Comparison of ENCODE assay signal across 27 cellular contexts in the genomic region with DNA sequence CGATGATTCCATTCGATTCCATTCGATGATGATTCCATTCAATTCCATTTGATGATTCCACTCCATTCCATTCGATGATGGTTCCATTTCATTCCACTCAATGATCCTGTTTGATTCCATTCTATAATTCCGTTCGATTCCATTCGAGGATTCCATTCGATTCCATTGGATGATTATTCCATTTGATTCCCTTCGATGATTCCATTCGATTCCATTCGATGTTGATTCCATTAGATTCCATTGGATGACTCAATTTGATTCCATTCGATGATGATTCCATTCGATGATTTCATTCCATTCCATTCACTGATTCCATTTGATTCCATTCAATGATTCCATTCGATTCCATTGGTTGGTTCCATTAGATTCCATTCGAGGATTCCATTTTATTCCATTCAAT.
DNase-seq lines count a peak whose midpoint lies in the region; ATAC-seq, FAIRE-seq and TF ChIP-seq lines count a peak whose summit lies in the region.
"Had no signal": no experiment of that assay in that cellular context is flagged by ENCODE, and none has a peak within 500 bp of the region (broad histone marks: within the 10 kb centered on the region; RNA-seq: fewer than 3 reads in every experiment).

No MANE protein-coding gene starts in this region.

- H3K9me1 ChIP-seq in IMR-90 (ENCODE audit: insufficient read depth, low read length): no peaks in the 10 kb centered on the region

- H3K27ac ChIP-seq in IMR-90 (ENCODE audit: insufficient read depth, low read length): no peak overlapping the region
- H3K27ac ChIP-seq in H1 (ENCODE audit: low read depth, low read length): no peak overlapping the region
- H3K27ac ChIP-seq: 22Rv1, BLaER1 had no signal

- H3K14ac ChIP-seq in IMR-90 (replicated peaks; ENCODE audit: low read depth, low read length) (no peak overlapping the region), H1 (ENCODE audit: insufficient read length) (no peak overlapping the region)

- H3K4me2 ChIP-seq in IMR-90 (ENCODE audit: low read depth, low read length) (no peak overlapping the region), H1 (ENCODE audit: insufficient read depth in 1 of 2, low read depth in 2 of 2, low read length in 2 of 2) (no peak overlapping the region)
- H3K4me2 ChIP-seq: BLaER1 had no signal

- H3K4me3 ChIP-seq in IMR-90 (ENCODE audit: insufficient read depth, low read depth, low read length) (no peak overlapping the region), H1 (ENCODE audit: extremely low read depth in 1 of 4, insufficient read depth in 2 of 4, low read depth in 3 of 4, low read length in 4 of 4) (no peak overlapping the region)
- H3K4me3 ChIP-seq: BLaER1, GM12878 had no signal

- FAIRE-seq in H1 (lab: Jason Lieb, UNC): no peak
- FAIRE-seq: A204.1, GM12878, GM12892, GM18507, GM19239 had no signal

- H2BK20ac ChIP-seq in IMR-90 (ENCODE audit: low read depth, low read length) (no peak overlapping the region), H1 (ENCODE audit: low read length) (no peak overlapping the region)

- H3K79me2 ChIP-seq in H1 (ENCODE audit: control insufficient read depth in 1 of 2, insufficient read depth in 2 of 2, low read length in 2 of 2): no peaks in the 10 kb centered on the region

- no peak for TF ChIP-seq RAD21 in IMR-90 (IDR thresholded peaks at IDR 0.05; ENCODE audit: low read length)
- no peak for TF ChIP-seq RAD21 in H1 (IDR thresholded peaks at IDR 0.05 in 1 of 2, conservative IDR thresholded peaks at IDR 0.05 in 1 of 2; ENCODE audit: low read depth in 2 of 2, low read length in 2 of 2)

- no peak for ATAC-seq in IMR-90 (ENCODE audit: low read depth)
- ATAC-seq: GM12878 had no signal

- no peak for TF ChIP-seq EP300 in H1 (IDR thresholded peaks at IDR 0.05; ENCODE audit: borderline replicate concordance in 1 of 2, low read depth in 2 of 2, low read length in 2 of 2)

- H3K4me1 ChIP-seq in IMR-90 (ENCODE audit: control insufficient read depth, insufficient read depth, low read length) (no peaks in the 10 kb centered on the region), H1 (replicated peaks in 1 of 4; ENCODE audit: control insufficient read depth in 3 of 4, insufficient read depth in 4 of 4, low read length in 3 of 4) (no peaks in the 10 kb centered on the region)
- H3K4me1 ChIP-seq: BE2C, BLaER1 had no signal

- H3K9me3 ChIP-seq in IMR-90 (ENCODE audit: control insufficient read depth, insufficient read depth, low read length) (peaks cover 48% of the 10 kb centered on the region), H1 (ENCODE audit: insufficient read depth in 2 of 2, low read depth in 1 of 2, low read length in 1 of 2) (peaks cover 25 to 85% of the 10 kb centered on the region in 2 experiments)

- H3K79me1 ChIP-seq in IMR-90 (ENCODE audit: low read depth in 1 of 2, low read length in 2 of 2) (no peaks in the 10 kb centered on the region), H1 (ENCODE audit: low read depth, low read length) (no peaks in the 10 kb centered on the region)

- no peak overlapping the region for H3K9ac ChIP-seq in IMR-90 (ENCODE audit: low read depth, low read length)
- H3K9ac ChIP-seq in H1 (replicated peaks in 1 of 4; ENCODE audit: extremely low read depth in 1 of 4, low read depth in 3 of 4, low read length in 3 of 4): no peak overlapping the region
- H3K9ac ChIP-seq: BLaER1 had no signal

- H3K56ac ChIP-seq in IMR-90 (ENCODE audit: extremely low read depth, insufficient read depth, low read length) (no peak overlapping the region), H1 (replicated peaks; ENCODE audit: insufficient read length, low read depth, low read length) (peak overlapping the region; percentile 83)

- no peak overlapping the region for H4K91ac ChIP-seq in IMR-90 (ENCODE audit: insufficient read depth, low read depth, low read length)
- no peak overlapping the region for H4K91ac ChIP-seq in H1 (replicated peaks; ENCODE audit: insufficient read length, low read length)

- H2BK15ac ChIP-seq in IMR-90 (ENCODE audit: low read depth, low read length) (no peak overlapping the region), H1 (ENCODE audit: low read length) (no peak overlapping the region)

- no peak overlapping the region for H2AK5ac ChIP-seq in IMR-90 (ENCODE audit: low read depth, low read length)
- no peak overlapping the region for H2AK5ac ChIP-seq in H1 (ENCODE audit: low read depth, low read length)

- 67% methylated on average over 15 of the region's 15 CpGs; no CpG with 5 or more reads in 1 of the 2 experiments for WGBS in IMR-90 (ENCODE audit: extremely low coverage in 2 of 2, insufficient read length in 1 of 2), 2 experiments
- 91% methylated on average over 15 of the region's 15 CpGs; no CpG with 5 or more reads in 1 of the 2 experiments for WGBS in H1 (ENCODE audit: extremely low coverage in 1 of 2, insufficient coverage in 1 of 2, insufficient read length in 1 of 2, insufficient replicate concordance in 2 of 2, low coverage in 1 of 2, low lambda C conversion rate in 2 of 2, missing lambda C conversion rate in 1 of 2), 2 experiments

- no peak for DNase-seq in IMR-90
- no peak for DNase-seq in H1 (ENCODE audit: low read depth in 1 of 2, low spot score in 2 of 2)
- no peak for DNase-seq in progenitor cell of endocrine pancreas (ENCODE audit: low spot score, unreplicated experiment)
- DNase-seq in NCI-H146 treated with DMSO at 0.1 percent for 48 hours (lab: John Stamatoyannopoulos, UW; ENCODE audit: unreplicated experiment): no peak
- DNase-seq in A172 (ENCODE audit: low spot score): no peak
- DNase-seq: ACHN; BE2C; C1 segment of cervical spinal cord; CD4-positive, alpha-beta memory T cell; CD4-positive, CD25-positive, alpha-beta regulatory T cell; CD8-positive, alpha-beta memory T cell; COR-L47; DMS 273 treated with DMSO at 0.1 percent for 48 hours; DMS153; DMS53; DMS79; DND-41; EL; GDM1 had no signal

- peak overlapping the region; percentile 2 for H3K27ac Mint-ChIP-seq in progenitor cell of endocrine pancreas
- H3K27ac Mint-ChIP-seq: CD14-positive monocyte; CD4-positive, alpha-beta memory T cell; CD8-positive, alpha-beta memory T cell had no signal

- dilution Hi-C loops in IMR-90 (cut with HindIII; ENCODE audit: low sequenced_read_pairs, unreplicated experiment): no loop called here

- TF ChIP-seq CTCF in IMR-90 (conservative IDR thresholded peaks at IDR 0.05; ENCODE audit: low read depth, low read length): no peak
- TF ChIP-seq CTCF in H1 (IDR thresholded peaks at IDR 0.05; ENCODE audit: control extremely low read depth in 1 of 3, insufficient read depth in 1 of 3, low read depth in 1 of 3, low read length in 3 of 3): no peak
- TF ChIP-seq CTCF in progenitor cell of endocrine pancreas (IDR thresholded peaks at IDR 0.05; ENCODE audit: unreplicated experiment): no peak

- H2AK9ac ChIP-seq in IMR-90 (replicated peaks; ENCODE audit: low read depth, low read length, poor library complexity): no peak overlapping the region

- H2BK12ac ChIP-seq in H1 (ENCODE audit: low read depth, low read length): no peak overlapping the region

- intact Hi-C loops in IMR-90 (cut with micrococcal nuclease): no loop called here

- no peaks in the 10 kb centered on the region for H3K36me3 ChIP-seq in IMR-90 (ENCODE audit: control insufficient read depth, insufficient read depth, low read length)
- no peaks in the 10 kb centered on the region for H3K36me3 ChIP-seq in H1 (ENCODE audit: control insufficient read depth in 2 of 4, insufficient read depth in 4 of 4, low read length in 3 of 4)
- H3K36me3 ChIP-seq: BE2C, BLaER1 had no signal

- H4K8ac ChIP-seq in IMR-90 (ENCODE audit: low read depth in 2 of 2, low read length in 2 of 2): no peak overlapping the region
- H4K8ac ChIP-seq in H1 (ENCODE audit: extremely low read depth, insufficient read depth, low read length): no peak overlapping the region

- H2AFZ ChIP-seq in IMR-90 (replicated peaks; ENCODE audit: low read length, poor library complexity): no peak overlapping the region
- no peak overlapping the region for H2AFZ ChIP-seq in H1 (ENCODE audit: low read length)

- H3K4ac ChIP-seq in IMR-90 (ENCODE audit: low read depth, low read length) (no peak overlapping the region), H1 (replicated peaks; ENCODE audit: insufficient read length, low read depth, low read length) (no peak overlapping the region)

- H3K9me3 Mint-ChIP-seq in progenitor cell of endocrine pancreas (ENCODE audit: low read depth): peaks cover 95% of the 10 kb centered on the region

- H3K18ac ChIP-seq in IMR-90 (ENCODE audit: low read depth, low read length) (no peak overlapping the region), H1 (ENCODE audit: extremely low read depth, low read length) (no peak overlapping the region)

- H3K36me3 Mint-ChIP-seq in progenitor cell of endocrine pancreas (ENCODE audit: insufficient read depth): peaks cover 71% of the 10 kb centered on the region
- H3K36me3 Mint-ChIP-seq: CD14-positive monocyte had no signal

- peak overlapping the region; percentile 29 for H2BK5ac ChIP-seq in IMR-90 (ENCODE audit: low read depth, low read length, poor library complexity, severe bottlenecking)
- no peak overlapping the region for H2BK5ac ChIP-seq in H1 (ENCODE audit: low read depth, low read length)

- POLR2A ChIA-PET in IMR-90 (lab: Charles Lee; ENCODE audit: unreplicated experiment): no interaction called here
- POLR2A ChIA-PET in H1 (lab: Charles Lee; ENCODE audit: partially characterized antibody): no interaction called here

- H3K4me3 Mint-ChIP-seq in progenitor cell of endocrine pancreas (ENCODE audit: low read depth): no peak overlapping the region
- H3K4me3 Mint-ChIP-seq: CD14-positive monocyte; CD4-positive, alpha-beta memory T cell; CD4-positive, CD25-positive, alpha-beta regulatory T cell; CD8-positive, alpha-beta memory T cell had no signal

- no peaks in the 10 kb centered on the region for H4K20me1 ChIP-seq in IMR-90 (ENCODE audit: insufficient read depth, low read length)
- H4K20me1 ChIP-seq in H1 (replicated peaks in 1 of 2; ENCODE audit: control insufficient read depth in 1 of 2, insufficient read depth in 2 of 2, low read length in 2 of 2): no peaks in the 10 kb centered on the region
- H4K20me1 ChIP-seq: BLaER1 had no signal

- H3K4me1 Mint-ChIP-seq in progenitor cell of endocrine pancreas (ENCODE audit: low read depth): no peaks in the 10 kb centered on the region
- H3K4me1 Mint-ChIP-seq: CD14-positive monocyte; CD4-positive, CD25-positive, alpha-beta regulatory T cell; CD8-positive, alpha-beta memory T cell had no signal

- CTCF ChIA-PET in IMR-90 (lab: Yijun Ruan, JAX) (no interaction called here), H1 (lab: Charles Lee; ENCODE audit: partially characterized antibody) (no interaction called here)

- no TSS peak for BruUV-seq in IMR-90 (replicated peaks; lab: Mats Ljungman, UMichigan)

- H3K23ac ChIP-seq in IMR-90 (ENCODE audit: low read depth, low read length) (no peak overlapping the region), H1 (ENCODE audit: insufficient read length) (no peak overlapping the region)

- no peaks in the 10 kb centered on the region for H3K27me3 Mint-ChIP-seq in progenitor cell of endocrine pancreas
- H3K27me3 Mint-ChIP-seq: CD4-positive, alpha-beta memory T cell; CD4-positive, CD25-positive, alpha-beta regulatory T cell; CD8-positive, alpha-beta memory T cell had no signal

- in situ Hi-C loops in IMR-90 (cut with MboI; ENCODE audit: low sequenced_read_pairs): no loop called here

- TF ChIP-seq POLR2A in IMR-90 (IDR thresholded peaks at IDR 0.05; ENCODE audit: low read depth, low read length) (no peak), H1 (IDR thresholded peaks at IDR 0.05; ENCODE audit: control extremely low read depth in 1 of 2, low read depth in 2 of 2, low read length in 2 of 2) (no peak)

- H3K23me2 ChIP-seq in H1 (ENCODE audit: low read depth, low read length): peaks cover 4% of the 10 kb centered on the region; the same call in 1 of the 2 replicates

- H4K5ac ChIP-seq in IMR-90 (ENCODE audit: low read depth, low read length) (no peak overlapping the region), H1 (ENCODE audit: insufficient read length, low read depth, low read length) (no peak overlapping the region)

- no peaks in the 10 kb centered on the region for H3K27me3 ChIP-seq in IMR-90 (ENCODE audit: control insufficient read depth, insufficient read depth, low read length)
- no peaks in the 10 kb centered on the region for H3K27me3 ChIP-seq in H1 (replicated peaks in 1 of 4; ENCODE audit: control insufficient read depth in 3 of 4, extremely low read depth in 1 of 4, insufficient read depth in 3 of 4, low read length in 3 of 4)
- H3K27me3 ChIP-seq: BE2C, BLaER1 had no signal

- H2BK120ac ChIP-seq in IMR-90 (ENCODE audit: low read depth, low read length) (no peak overlapping the region), H1 (replicated peaks; ENCODE audit: low read depth, low read length) (no peak overlapping the region)
